In the genomic region with DNA sequence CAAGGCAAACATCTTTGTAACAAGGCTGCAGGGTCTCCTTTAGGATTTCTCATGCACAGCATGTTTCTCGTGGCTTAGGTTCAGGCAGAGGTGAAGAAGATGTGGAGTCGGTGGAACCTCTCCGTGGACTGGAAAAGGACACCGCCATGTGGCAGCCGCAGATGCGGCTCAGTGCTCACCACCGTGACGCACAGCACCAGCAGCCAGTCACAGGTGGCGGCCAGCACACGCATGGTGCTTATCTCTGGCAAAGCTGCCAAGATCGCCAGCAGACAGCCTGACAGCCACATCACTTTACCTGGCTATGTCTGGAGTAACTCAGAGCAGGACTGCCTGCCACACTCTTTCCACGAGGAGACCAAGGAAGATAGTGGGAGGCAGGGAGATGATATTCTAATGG, we compare ENCODE assay signal across 29 cellular contexts.
"Had no signal": no experiment of that assay in that cellular context is flagged by ENCODE, and none has a peak within 500 bp of the region (broad histone marks: within the 10 kb centered on the region; RNA-seq: fewer than 3 reads in every experiment).

No MANE protein-coding gene starts in this region.

- H3K36me3 Mint-ChIP-seq: memory B cell; naive thymus-derived CD4-positive, alpha-beta T cell had no signal

- DNase-seq: colonic mucosa; cortex of kidney; effector CD8-positive, alpha-beta T cell; effector memory CD8-positive, alpha-beta T cell; endodermal cell; erythroblast; esophagus squamous epithelium; foreskin fibroblast; foreskin melanocyte; gastrocnemius medialis; glutamatergic neuron; head of caudate nucleus; heart right ventricle; hippocampal formation; left cardiac atrium; left lung; left ventricle myocardium superior; mammary epithelial cell; mesendoderm; midbrain; naive thymus-derived CD4-positive, alpha-beta T cell had no signal

- H3K4me1 ChIP-seq: colonic mucosa, gastrocnemius medialis, heart right ventricle, left lung had no signal

- H3K4me3 ChIP-seq: colonic mucosa, esophagus squamous epithelium, gastrocnemius medialis, heart right ventricle, left lung, lung had no signal

- FAIRE-seq: endometrium, islet of Langerhans, keratinocyte had no signal

- H3K4me1 Mint-ChIP-seq: memory B cell; naive thymus-derived CD4-positive, alpha-beta T cell had no signal

- H3K27ac Mint-ChIP-seq: dendritic cell treated with granulocyte-macrophage colony-stimulating factor and Interleukin-4, amounts not matched to agents 40 ng/mL and 50 ng/mL, for 4 days; effector memory CD8-positive, alpha-beta T cell; endodermal cell; memory B cell; naive thymus-derived CD4-positive, alpha-beta T cell had no signal

- H3K27ac ChIP-seq: colonic mucosa, epithelial cell of prostate, esophagus squamous epithelium, gastrocnemius medialis, heart right ventricle, left lung had no signal

- ATAC-seq: effector memory CD8-positive, alpha-beta T cell; esophagus mucosa; gastrocnemius medialis; heart right ventricle; left cardiac atrium; left lung; left ventricle myocardium superior; naive thymus-derived CD4-positive, alpha-beta T cell had no signal

- H3K27me3 ChIP-seq: colonic mucosa, esophagus squamous epithelium, gastrocnemius medialis, heart right ventricle, left lung had no signal

- H3K9me3 Mint-ChIP-seq: dendritic cell treated with granulocyte-macrophage colony-stimulating factor and Interleukin-4, amounts not matched to agents 40 ng/mL and 50 ng/mL, for 4 days; effector memory CD8-positive, alpha-beta T cell; endodermal cell; memory B cell had no signal

- H3K36me3 ChIP-seq: colonic mucosa, esophagus squamous epithelium, gastrocnemius medialis, heart right ventricle, left lung had no signal

- H3K4me3 Mint-ChIP-seq: dendritic cell treated with granulocyte-macrophage colony-stimulating factor and Interleukin-4, amounts not matched to agents 40 ng/mL and 50 ng/mL, for 4 days; effector memory CD8-positive, alpha-beta T cell; endodermal cell; memory B cell; naive thymus-derived CD4-positive, alpha-beta T cell had no signal

- H3K9me3 ChIP-seq: colonic mucosa, esophagus squamous epithelium, gastrocnemius medialis, heart right ventricle, left lung had no signal
